In genomic region chr1:186093437-186093836, GRCh38 we compare ENCODE assay signal across 1 cellular context.
TF ChIP-seq lines count a peak whose summit lies in the region.

No MANE protein-coding gene starts in this region.

TF ChIP-seq in WTC11, 78 proteins besides CTCF, POLR2A, EP300 and RAD21 (continued from another document):
- TF ChIP-seq E2F4 (CRISPR knock-in tag; IDR thresholded peaks at IDR 0.05; ENCODE audit: borderline replicate concordance, low read depth): no peak
- no peak for TF ChIP-seq TP53 (CRISPR knock-in tag; IDR thresholded peaks at IDR 0.05)
- TF ChIP-seq HMGXB4 (CRISPR knock-in tag; IDR thresholded peaks at IDR 0.05): no peak
- TF ChIP-seq ZNF121 (CRISPR knock-in tag; IDR thresholded peaks at IDR 0.05): no peak
- TF ChIP-seq GABPB1 (CRISPR knock-in tag; IDR thresholded peaks at IDR 0.05): no peak
- no peak for TF ChIP-seq ZMAT4 (CRISPR knock-in tag; IDR thresholded peaks at IDR 0.05)
- TF ChIP-seq ZSCAN18 (CRISPR knock-in tag; IDR thresholded peaks at IDR 0.05): no peak
- no peak for TF ChIP-seq KAT7 (CRISPR knock-in tag; IDR thresholded peaks at IDR 0.05; ENCODE audit: borderline replicate concordance)
- no peak for TF ChIP-seq NFATC4 (CRISPR knock-in tag; IDR thresholded peaks at IDR 0.05)
- TF ChIP-seq MLX (CRISPR knock-in tag; IDR thresholded peaks at IDR 0.05): no peak
- TF ChIP-seq HMGA2 (CRISPR knock-in tag; IDR thresholded peaks at IDR 0.05): no peak
- no peak for TF ChIP-seq FOXJ3 (CRISPR knock-in tag; IDR thresholded peaks at IDR 0.05; ENCODE audit: borderline replicate concordance)
- TF ChIP-seq ZNF317 (CRISPR knock-in tag; IDR thresholded peaks at IDR 0.05; ENCODE audit: borderline replicate concordance, low read depth): no peak
- TF ChIP-seq NR1H2 (CRISPR knock-in tag; IDR thresholded peaks at IDR 0.05): no peak
